In genomic region chr12:78418919-78419318, GRCh38 we compare ENCODE assay signal across 16 cellular contexts.
A peak's percentile ranks its signal among the peaks of the same experiment; 100 is the strongest.
DNase-seq lines count a peak whose midpoint lies in the region; ATAC-seq, FAIRE-seq and TF ChIP-seq lines count a peak whose summit lies in the region.
"Had no signal": no experiment of that assay in that cellular context is flagged by ENCODE, and none has a peak within 500 bp of the region (broad histone marks: within the 10 kb centered on the region; RNA-seq: fewer than 3 reads in every experiment).

No MANE protein-coding gene starts in this region.

- 0 out of 2 replicates have a peak overlapping the region, but pooled peaks have one; percentile 8 for H3K4me2 ChIP-seq in GM12878 (ENCODE audit: control insufficient read depth, insufficient read depth)
- H3K4me2 ChIP-seq: hepatocyte had no signal

- TF ChIP-seq RAD21 in GM12878 (IDR thresholded peaks at IDR 0.05; ENCODE audit: insufficient read depth, low read depth, low read length), result no peak

- 0% methylated on average over 2 of the region's 2 CpGs for WGBS in GM12878 (ENCODE audit: insufficient coverage, insufficient replicate concordance, low lambda C conversion rate, missing lambda C conversion rate)

- CTCF ChIA-PET in GM12878 (lab: Yijun Ruan, JAX), result no interaction called here

- POLR2A ChIA-PET in GM12878 (lab: Charles Lee), result no interaction called here

- TF ChIP-seq CTCF in GM12878 (IDR thresholded peaks at IDR 0.05 in 2 of 3, conservative IDR thresholded peaks at IDR 0.05 in 1 of 3; ENCODE audit: control insufficient read depth in 2 of 3, extremely low read depth in 1 of 3, insufficient read depth in 1 of 3, low read depth in 3 of 3, low read length in 3 of 3), result no peak
- no peak for TF ChIP-seq CTCF in vagina (IDR thresholded peaks at IDR 0.05)

- SMC1A ChIA-PET in GM12878 (lab: Charles Lee; ENCODE audit: uncharacterized antibody, unreplicated experiment), result no interaction called here

- H3K9ac ChIP-seq in GM12878 (ENCODE audit: control insufficient read depth, insufficient read depth, low read length), result no peak overlapping the region

- H2AFZ ChIP-seq in GM12878 (ENCODE audit: control insufficient read depth, low read depth, low read length), result no peak overlapping the region
- H2AFZ ChIP-seq: hepatocyte had no signal

- RAD21 ChIA-PET in GM12878 (lab: Charles Lee; ENCODE audit: unreplicated experiment), result no interaction called here

- H3K79me2 ChIP-seq in GM12878 (ENCODE audit: control insufficient read depth, insufficient read depth, low read length), result no peaks in the 10 kb centered on the region
- H3K79me2 ChIP-seq: hepatocyte had no signal

- ATAC-seq in GM18498 (IDR thresholded peaks at IDR 0.05; ENCODE audit: unreplicated experiment) (peak; percentile 83), GM21526 (IDR thresholded peaks at IDR 0.05; ENCODE audit: low FRiP score, unreplicated experiment) (peak; percentile 71), GM12878 (peak; percentile 29; the same call in 2 of the 3 replicates)
- ATAC-seq: activated CD8-positive, alpha-beta T cell treated with anti-CD3 and anti-CD28 coated beads for 36 hours; left colon had no signal

- H3K9me3 ChIP-seq in GM12878 (replicated peaks; ENCODE audit: control insufficient read depth, insufficient read depth, low read length), result no peaks in the 10 kb centered on the region
- H3K9me3 ChIP-seq in vagina, result no peaks in the 10 kb centered on the region
- H3K9me3 ChIP-seq: suprapubic skin had no signal

- DNase-seq in Kasumi-1 (lab: John Stamatoyannopoulos, UW) (peak; percentile 97 to 98), GM12878 (ENCODE audit: low read depth, low spot score) (no peak), vagina (ENCODE audit: extremely low spot score in 2 of 2) (no peak), DMS153 treated with DMSO at 0.1 percent for 48 hours (lab: John Stamatoyannopoulos, UW; ENCODE audit: unreplicated experiment) (no peak)
- no peak for DNase-seq in activated CD8-positive, alpha-beta memory T cell treated with anti-CD3 and anti-CD28 coated beads for 24 hours
- no peak for DNase-seq in activated CD8-positive, alpha-beta memory T cell treated with anti-CD3 and anti-CD28 coated beads, Interleukin-2, amount 50 U/mL, for 48 hours
- DNase-seq: activated CD8-positive, alpha-beta T cell treated with anti-CD3 and anti-CD28 coated beads for 36 hours; activated effector memory CD4-positive, alpha-beta T cell treated with anti-CD3 and anti-CD28 coated beads, Interleukin-2, amount 50 U/mL, for 16 hours; left colon; NCI-H2081 had no signal

- no peak for FAIRE-seq in GM12878 (lab: Jason Lieb, UNC)
- FAIRE-seq: astrocyte, H1 had no signal

- no peak for TF ChIP-seq EP300 in GM12878 (IDR thresholded peaks at IDR 0.05; ENCODE audit: borderline replicate concordance in 1 of 2, control insufficient read depth in 1 of 2, low read depth in 2 of 2, low read length in 2 of 2)

- in situ Hi-C loops in GM12878 (cut with MboI), result no loop called here

- H3K27me3 ChIP-seq in GM12878 (replicated peaks in 1 of 2; ENCODE audit: control insufficient read depth in 2 of 2, insufficient read depth in 2 of 2, low read length in 1 of 2), result no peaks in the 10 kb centered on the region
- no peaks in the 10 kb centered on the region for H3K27me3 ChIP-seq in vagina
- H3K27me3 ChIP-seq: hepatocyte, suprapubic skin had no signal

- H4K20me1 ChIP-seq in GM12878 (ENCODE audit: control insufficient read depth, insufficient read depth), result no peaks in the 10 kb centered on the region

- no TSS peak for BruUV-seq in GM12878 (replicated peaks; lab: Mats Ljungman, UMichigan)

- intact Hi-C loops in GM12878 (cut with micrococcal nuclease; ENCODE audit: unreplicated experiment), result no loop called here
- intact Hi-C loops in vagina (cut with DNase I), result no loop called here

- TF ChIP-seq POLR2A in GM12878 (IDR thresholded peaks at IDR 0.05; ENCODE audit: low read depth, low read length) (no peak), vagina (IDR thresholded peaks at IDR 0.05) (no peak)

- H3K27ac ChIP-seq in GM12878 (ENCODE audit: control insufficient read depth, insufficient read depth) (no peak overlapping the region), vagina (no peak overlapping the region)
- H3K27ac ChIP-seq: hepatocyte, suprapubic skin had no signal

- no peaks in the 10 kb centered on the region for H3K36me3 ChIP-seq in GM12878 (ENCODE audit: control insufficient read depth in 2 of 2, insufficient read depth in 2 of 2, low read length in 1 of 2)
- H3K36me3 ChIP-seq in vagina, result no peaks in the 10 kb centered on the region
- H3K36me3 ChIP-seq: suprapubic skin had no signal

- H3K4me3 ChIP-seq in GM12878 (no peak overlapping the region), vagina (no peak overlapping the region)
- H3K4me3 ChIP-seq: hepatocyte, suprapubic skin had no signal

- H3K4me1 ChIP-seq in GM12878 (ENCODE audit: control insufficient read depth, insufficient read depth, low read length) (no peaks in the 10 kb centered on the region), vagina (no peaks in the 10 kb centered on the region)
- H3K4me1 ChIP-seq: suprapubic skin had no signal

TF ChIP-seq in GM12878, 131 proteins besides CTCF, POLR2A, EP300 and RAD21:
- TF ChIP-seq ZNF274 (IDR thresholded peaks at IDR 0.05; ENCODE audit: insufficient read depth, insufficient read length) (no peak), TCF3 (IDR thresholded peaks at IDR 0.05; ENCODE audit: borderline replicate concordance, insufficient read depth, low read depth, low read length) (no peak)

Comparison
In these comparisons a context has a peak if more than half of its experiments do, and no peak if none do; other contexts are left out.
1. ATAC-seq: peak in every context shown above with its lines; median percentile 83 in GM18498; 71 in GM21526; 29 in GM12878.
2. DNase-seq: peak in Kasumi-1 (2 of 2); none in GM12878 (single experiment), vagina (0 of 2), activated CD8-positive, alpha-beta memory T cell treated with anti-CD3 and anti-CD28 coated beads for 24 hours (single experiment), activated CD8-positive, alpha-beta memory T cell treated with anti-CD3 and anti-CD28 coated beads, Interleukin-2, amount 50 U/mL, for 48 hours (single experiment) and DMS153 treated with DMSO at 0.1 percent for 48 hours (single experiment).